13 cellular contexts compared by ENCODE assay signal in the genomic region with DNA sequence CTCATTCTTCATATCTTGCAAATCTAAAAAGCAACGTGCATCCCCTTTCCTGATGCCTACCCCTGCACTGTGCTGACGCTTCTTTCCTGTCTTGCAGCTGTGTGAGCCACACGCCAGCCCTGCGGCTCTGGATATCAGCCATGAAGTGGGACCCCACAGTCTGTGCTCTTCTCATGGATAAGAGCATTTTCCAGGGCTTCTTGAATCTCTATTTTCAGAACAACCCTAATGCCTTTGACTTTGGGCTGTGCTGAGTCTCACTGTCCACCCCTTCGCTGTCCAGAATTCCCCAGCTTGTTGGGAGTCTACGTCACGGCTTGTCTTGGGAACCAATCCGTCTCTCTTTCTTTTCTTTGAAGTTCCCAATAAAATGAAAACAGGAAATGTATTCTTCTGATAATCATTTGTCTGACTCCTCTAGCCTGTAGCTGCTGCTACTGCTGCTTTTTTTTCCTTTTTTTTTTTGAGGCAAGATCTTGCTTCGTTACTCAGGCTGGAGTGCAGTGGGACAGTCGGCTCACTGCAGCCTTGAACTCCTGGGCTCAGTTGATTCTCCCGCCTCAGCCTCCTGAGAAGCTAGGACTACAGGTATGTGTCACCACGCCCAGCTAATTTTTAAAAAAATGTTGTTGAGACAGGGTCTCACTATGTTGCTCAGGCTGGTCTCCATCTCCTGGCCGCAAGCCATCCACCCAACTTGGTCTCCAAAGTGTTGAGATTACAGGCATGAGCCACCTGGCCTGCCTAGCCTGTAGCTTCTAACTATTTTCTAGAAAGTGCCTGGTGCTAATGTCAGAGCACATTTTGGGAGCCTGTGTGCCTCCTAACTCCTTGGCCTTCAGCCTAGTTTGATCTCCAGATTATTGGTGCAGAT. TPM values are rescaled to one million over a fixed set of nuclear protein-coding genes. Genes with fewer than 3 reads are reported as not detected.
A peak's percentile ranks its signal among the peaks of the same experiment; 100 is the strongest.
DNase-seq lines count a peak whose midpoint lies in the region; ATAC-seq and TF ChIP-seq lines count a peak whose summit lies in the region.
"Had no signal": no experiment of that assay in that cellular context is flagged by ENCODE, and none has a peak within 500 bp of the region (broad histone marks: within the 10 kb centered on the region; RNA-seq: fewer than 3 reads in every experiment).

No MANE protein-coding gene starts in this region.

- TF ChIP-seq CTCF in foreskin fibroblast (IDR thresholded peaks at IDR 0.05; ENCODE audit: low read depth, low read length) (no peak), osteoblast (IDR thresholded peaks at IDR 0.05; ENCODE audit: extremely low read depth, low read depth, low read length) (no peak)

- CTCF ChIA-PET in activated CD4-positive, alpha-beta memory T cell treated with anti-CD3 and anti-CD28 coated beads, Interleukin-2, amount 10 ng/mL, durations not matched to agents 7 days and 5 days (lab: Charles Lee) = interaction anchor here (0.6 to 3.4 kb wide), 7 partner anchors 10 to 54 kb away, joined by 3 to 22 read pairs (median 6); partner anchors contain the start of genes CFAP58 and ITPRIP
- CTCF ChIA-PET in CD4-positive, alpha-beta memory T cell (lab: Charles Lee; ENCODE audit: partially characterized antibody) = interaction anchor here (0.7 to 17.3 kb wide), 7 partner anchors 8 to 51 kb away, joined by 3 to 481 read pairs (median 5); partner anchors contain the start of gene CFAP58

- peak; percentile 22 for DNase-seq in SK-N-MC (ENCODE audit: low read depth, low spot score)
- peak; percentile 76 to 81 for DNase-seq in foreskin fibroblast
- no peak for DNase-seq in osteoblast (ENCODE audit: insufficient read length, low spot score, missing footprints)
- DNase-seq in activated CD4-positive, alpha-beta memory T cell treated with anti-CD3 and anti-CD28 coated beads, Interleukin-2, amount 10 ng/mL, durations not matched to agents 7 days and 5 days = no peak
- DNase-seq in CD4-positive, alpha-beta memory T cell = no peak
- no peak for DNase-seq in 8988T
- DNase-seq: KBM-7, SJCRH30 had no signal

- peak overlapping the region; percentile 77 for H3K4me2 ChIP-seq in osteoblast (ENCODE audit: insufficient read depth, low read length)

- H3K4me1 ChIP-seq in ACC112 (ENCODE audit: control insufficient read depth, insufficient read depth, low read length, unreplicated experiment) (peaks cover 52% of the 10 kb centered on the region), osteoblast (ENCODE audit: insufficient read depth, low read length) (peaks cover 41% of the 10 kb centered on the region)
- H3K4me1 ChIP-seq in CD4-positive, alpha-beta memory T cell (ENCODE audit: insufficient read depth, low read length) = peaks cover 14% of the 10 kb centered on the region

- H3K4me3 ChIP-seq in ACC112 (ENCODE audit: low read depth, low read length) (peak overlapping the region; percentile 64), SK-N-MC (peak overlapping the region; percentile 72), foreskin fibroblast (ENCODE audit: low read depth in 1 of 2, low read length in 2 of 2) (no peak overlapping the region), osteoblast (ENCODE audit: insufficient read depth, low read length) (peak overlapping the region; percentile 20)
- H3K4me3 ChIP-seq in CD4-positive, alpha-beta memory T cell (ENCODE audit: low read length in 2 of 2) = no peak overlapping the region
- H3K4me3 ChIP-seq: BLaER1 treated with 17β-estradiol and CSF1 and Interleukin-3, amounts not matched to agents 10 nM and 100 nM; cardiac muscle cell; SJCRH30 had no signal

- intact Hi-C loops in CD4-positive, alpha-beta memory T cell (cut with micrococcal nuclease) = no loop called here

- H3K27me3 ChIP-seq in ACC112 (ENCODE audit: insufficient read depth, low read length) = no peaks in the 10 kb centered on the region
- H3K27me3 ChIP-seq in osteoblast (ENCODE audit: insufficient read depth, low read length) = no peaks in the 10 kb centered on the region
- H3K27me3 ChIP-seq in CD4-positive, alpha-beta memory T cell (ENCODE audit: insufficient read depth, low read length) = no peaks in the 10 kb centered on the region
- H3K27me3 ChIP-seq: BLaER1 treated with 17β-estradiol and CSF1 and Interleukin-3, amounts not matched to agents 10 nM and 100 nM; cardiac muscle cell had no signal

- no peak for ATAC-seq in GM21717 (IDR thresholded peaks at IDR 0.05; ENCODE audit: unreplicated experiment)

- peaks cover 32% of the 10 kb centered on the region for H3K4me1 Mint-ChIP-seq in activated CD4-positive, alpha-beta memory T cell treated with anti-CD3 and anti-CD28 coated beads, Interleukin-2, amount 10 ng/mL, durations not matched to agents 7 days and 5 days
- H3K4me1 Mint-ChIP-seq in CD4-positive, alpha-beta memory T cell = peaks cover 7 to 40% (median 15%) of the 10 kb centered on the region in 4 donors

- H3K27ac ChIP-seq in ACC112 (ENCODE audit: low read depth, low read length) (peak overlapping the region; percentile 100), SK-N-MC (0 out of 2 replicates have a peak overlapping the region, but pooled peaks have one; percentile 21), osteoblast (ENCODE audit: low read depth, low read length) (peak overlapping the region; percentile 99)
- no peak overlapping the region for H3K27ac ChIP-seq in CD4-positive, alpha-beta memory T cell (ENCODE audit: low read depth, low read length)
- H3K27ac ChIP-seq: BLaER1 treated with 17β-estradiol and CSF1 and Interleukin-3, amounts not matched to agents 10 nM and 100 nM; cardiac muscle cell; SJCRH30 had no signal

- POLR2A ChIA-PET in activated CD4-positive, alpha-beta memory T cell treated with anti-CD3 and anti-CD28 coated beads, Interleukin-2, amount 10 ng/mL, durations not matched to agents 7 days and 5 days (lab: Charles Lee) = interaction anchor here (1.5 kb wide), 1 partner anchor 30 kb away, joined by 3 read pairs; the partner anchor contains the start of gene GSTO2
- POLR2A ChIA-PET in CD4-positive, alpha-beta memory T cell (lab: Charles Lee; ENCODE audit: partially characterized antibody) = no interaction called here

- no peak overlapping the region for H3K27ac Mint-ChIP-seq in activated CD4-positive, alpha-beta memory T cell treated with anti-CD3 and anti-CD28 coated beads, Interleukin-2, amount 10 ng/mL, durations not matched to agents 7 days and 5 days
- no peak overlapping the region for H3K27ac Mint-ChIP-seq in CD4-positive, alpha-beta memory T cell
- H3K27ac Mint-ChIP-seq: progenitor cell of endocrine pancreas had no signal

- H2AFZ ChIP-seq in ACC112 (ENCODE audit: low read length, unreplicated experiment) (no peak overlapping the region), osteoblast (ENCODE audit: low read length) (no peak overlapping the region)

- no peak overlapping the region for H3K4me3 Mint-ChIP-seq in activated CD4-positive, alpha-beta memory T cell treated with anti-CD3 and anti-CD28 coated beads, Interleukin-2, amount 10 ng/mL, durations not matched to agents 7 days and 5 days
- no peak overlapping the region for H3K4me3 Mint-ChIP-seq in CD4-positive, alpha-beta memory T cell

- H3K9ac ChIP-seq in SK-N-MC (ENCODE audit: insufficient read length) = no peak overlapping the region
- H3K9ac ChIP-seq: BLaER1 treated with 17β-estradiol and CSF1 and Interleukin-3, amounts not matched to agents 10 nM and 100 nM had no signal

- H3K9me3 ChIP-seq in SK-N-MC (ENCODE audit: low read depth, low read length) (no peaks in the 10 kb centered on the region), osteoblast (ENCODE audit: low read depth, low read length) (no peaks in the 10 kb centered on the region)
- H3K9me3 ChIP-seq in CD4-positive, alpha-beta memory T cell (ENCODE audit: control insufficient read depth in 1 of 2, low read length in 2 of 2) = no peaks in the 10 kb centered on the region

- peaks cover 8% of the 10 kb centered on the region for H3K9me3 Mint-ChIP-seq in activated CD4-positive, alpha-beta memory T cell treated with anti-CD3 and anti-CD28 coated beads, Interleukin-2, amount 10 ng/mL, durations not matched to agents 7 days and 5 days
- no peaks in the 10 kb centered on the region for H3K9me3 Mint-ChIP-seq in CD4-positive, alpha-beta memory T cell

- no peaks in the 10 kb centered on the region for H4K20me1 ChIP-seq in osteoblast (ENCODE audit: insufficient read depth, low read length)
- H4K20me1 ChIP-seq: BLaER1 treated with 17β-estradiol and CSF1 and Interleukin-3, amounts not matched to agents 10 nM and 100 nM had no signal

- peaks cover 11% of the 10 kb centered on the region for H3K27me3 Mint-ChIP-seq in activated CD4-positive, alpha-beta memory T cell treated with anti-CD3 and anti-CD28 coated beads, Interleukin-2, amount 10 ng/mL, durations not matched to agents 7 days and 5 days
- peaks cover 3 to 9% of the 10 kb centered on the region in 2 donors for H3K27me3 Mint-ChIP-seq in CD4-positive, alpha-beta memory T cell
- H3K27me3 Mint-ChIP-seq: progenitor cell of endocrine pancreas had no signal

- H3K36me3 Mint-ChIP-seq in activated CD4-positive, alpha-beta memory T cell treated with anti-CD3 and anti-CD28 coated beads, Interleukin-2, amount 10 ng/mL, durations not matched to agents 7 days and 5 days (ENCODE audit: low read depth) = peaks cover 7% of the 10 kb centered on the region
- H3K36me3 Mint-ChIP-seq in CD4-positive, alpha-beta memory T cell = no peaks in the 10 kb centered on the region

- H3K79me2 ChIP-seq in ACC112 (ENCODE audit: control insufficient read depth, insufficient read depth, low read length, unreplicated experiment) = no peaks in the 10 kb centered on the region
- no peaks in the 10 kb centered on the region for H3K79me2 ChIP-seq in osteoblast (ENCODE audit: insufficient read depth, low read length)

- no peaks in the 10 kb centered on the region for H3K36me3 ChIP-seq in ACC112 (ENCODE audit: insufficient read depth, low read length)
- no peaks in the 10 kb centered on the region for H3K36me3 ChIP-seq in SK-N-MC (ENCODE audit: insufficient read depth, low read length)
- H3K36me3 ChIP-seq in osteoblast (ENCODE audit: insufficient read depth, low read length) = no peaks in the 10 kb centered on the region
- no peaks in the 10 kb centered on the region for H3K36me3 ChIP-seq in CD4-positive, alpha-beta memory T cell (ENCODE audit: insufficient read depth, low read length)
- H3K36me3 ChIP-seq: BLaER1 treated with 17β-estradiol and CSF1 and Interleukin-3, amounts not matched to agents 10 nM and 100 nM; cardiac muscle cell; SJCRH30 had no signal

RNA-seq across cellular contexts. Expression of gene GSTO2, which starts 30.3 kb away (rescaled TPM):
- total RNA-seq in osteoblast = 1.8 and 2.2 TPM in 2 replicates
- total RNA-seq in activated CD4-positive, alpha-beta memory T cell treated with anti-CD3 and anti-CD28 coated beads, Interleukin-2, amount 10 ng/mL, durations not matched to agents 7 days and 5 days = 1 to 10 TPM in 1 of 2 experiments, under 1 TPM in 1; 0.88 to 1.8 TPM
- total RNA-seq in CD4-positive, alpha-beta memory T cell = 1 to 10 TPM; 1.6 to 2.3 TPM
- polyA plus RNA-seq in CD4-positive, alpha-beta memory T cell = 1 to 10 TPM in 1 of 2 donors, under 1 TPM in 1; 0.94 to 1.2 TPM

RNA-seq across cellular contexts. Expression of gene ITPRIP, which starts 39.0 kb away (rescaled TPM):
- 14.8 and 16.5 TPM in 2 replicates for total RNA-seq in osteoblast
- 10 to 100 TPM; 24.6 to 25.9 TPM for total RNA-seq in activated CD4-positive, alpha-beta memory T cell treated with anti-CD3 and anti-CD28 coated beads, Interleukin-2, amount 10 ng/mL, durations not matched to agents 7 days and 5 days
- 10 to 100 TPM; 15.6 to 15.7 TPM for total RNA-seq in CD4-positive, alpha-beta memory T cell
- polyA plus RNA-seq in CD4-positive, alpha-beta memory T cell = 10 to 100 TPM; 10.3 to 12.8 TPM

RNA-seq across cellular contexts. Expression of gene GSTO1, which starts 44.6 kb away (rescaled TPM):
- 149 and 177 TPM in 2 replicates for total RNA-seq in osteoblast
- 100 to 1,000 TPM; 139 to 142 TPM for total RNA-seq in activated CD4-positive, alpha-beta memory T cell treated with anti-CD3 and anti-CD28 coated beads, Interleukin-2, amount 10 ng/mL, durations not matched to agents 7 days and 5 days
- 10 to 100 TPM; 52.8 to 54.7 TPM for total RNA-seq in CD4-positive, alpha-beta memory T cell
- 100 to 1,000 TPM; 154 to 207 TPM for polyA plus RNA-seq in CD4-positive, alpha-beta memory T cell

RNA-seq across cellular contexts. Expression of gene CFAP58, which starts 54.4 kb away (rescaled TPM):
- 0.36 and 0.59 TPM in 2 replicates for total RNA-seq in osteoblast
- under 1 TPM; 0.45 to 0.58 TPM for total RNA-seq in activated CD4-positive, alpha-beta memory T cell treated with anti-CD3 and anti-CD28 coated beads, Interleukin-2, amount 10 ng/mL, durations not matched to agents 7 days and 5 days
- not detected for total RNA-seq in CD4-positive, alpha-beta memory T cell
- not detected for polyA plus RNA-seq in CD4-positive, alpha-beta memory T cell
- total RNA-seq: SJCRH30 had no signal

Comparison
In these comparisons a context has a peak if more than half of its experiments do, and no peak if none do; other contexts are left out.
1. H3K4me3 ChIP-seq: peak in ACC112 (single experiment), SK-N-MC (single experiment) and osteoblast (single experiment); none in foreskin fibroblast (0 of 2) and CD4-positive, alpha-beta memory T cell (0 of 2).
2. DNase-seq: peak in SK-N-MC (single experiment) and foreskin fibroblast (2 of 2); none in osteoblast (single experiment), activated CD4-positive, alpha-beta memory T cell treated with anti-CD3 and anti-CD28 coated beads, Interleukin-2, amount 10 ng/mL, durations not matched to agents 7 days and 5 days (single experiment), CD4-positive, alpha-beta memory T cell (0 of 5) and 8988T (single experiment).